8 cellular contexts compared by ENCODE assay signal in genomic region chr16:29900888-29901606, GRCh38. TPM values are rescaled to one million over a fixed set of nuclear protein-coding genes. Genes with fewer than 3 reads are reported as not detected.
DNase-seq lines count a peak whose midpoint lies in the region; ATAC-seq and TF ChIP-seq lines count a peak whose summit lies in the region.

No MANE protein-coding gene starts in this region.

- H3K4me2 ChIP-seq in parathyroid adenoma (ENCODE audit: low read length) = peak overlapping the region; percentile 56

- H3K36me3 ChIP-seq in endocrine pancreas (ENCODE audit: control insufficient read depth, insufficient read depth, low read length) = peaks cover 3% of the 10 kb centered on the region
- H3K36me3 ChIP-seq in parathyroid adenoma (ENCODE audit: control insufficient read depth, insufficient read depth, low read length) = no peaks in the 10 kb centered on the region

- H3K79me2 ChIP-seq in parathyroid adenoma = no peaks in the 10 kb centered on the region

- no TSS peak for BruUV-seq in Calu3 (replicated peaks; lab: Mats Ljungman, UMichigan)

- H2AFZ ChIP-seq in parathyroid adenoma = peak overlapping the region; percentile 97

- ATAC-seq in HG02973 (IDR thresholded peaks at IDR 0.05; ENCODE audit: unreplicated experiment) = no peak

- intact Hi-C loops in Calu3 (cut with micrococcal nuclease; ENCODE audit: unreplicated experiment) = loop anchor here (2.0 to 10.0 kb wide), 2 partner anchors 14 to 76 kb away; partner anchors contain the start of gene MVP

- no peaks in the 10 kb centered on the region for H3K27me3 Mint-ChIP-seq in Calu3 (ENCODE audit: unreplicated experiment)

- peak overlapping the region; percentile 95 for H3K27ac Mint-ChIP-seq in Calu3 (ENCODE audit: unreplicated experiment)

- DNase-seq in Calu3 (no peak), RKO (ENCODE audit: low spot score) (peak; percentile 41), NCI-H69 (lab: John Stamatoyannopoulos, UW) (no peak), NCI-H226 (no peak), activated gamma-delta T cell treated with Interleukin-2 at 50 U/mL for 16 hours (no peak)

- peak overlapping the region; percentile 97 for H3K27ac ChIP-seq in parathyroid adenoma

- peak overlapping the region; percentile 35 for H3K4me3 ChIP-seq in endocrine pancreas (ENCODE audit: control insufficient read depth, insufficient read depth, low read length)
- H3K4me3 ChIP-seq in parathyroid adenoma (ENCODE audit: low read depth, low read length) = no peak overlapping the region

- no peaks in the 10 kb centered on the region for H3K9me3 Mint-ChIP-seq in Calu3 (ENCODE audit: low read depth, unreplicated experiment)

- H3K27me3 ChIP-seq in endocrine pancreas (ENCODE audit: control insufficient read depth, insufficient read depth, low read length) = no peaks in the 10 kb centered on the region
- no peaks in the 10 kb centered on the region for H3K27me3 ChIP-seq in parathyroid adenoma (ENCODE audit: control insufficient read depth, insufficient read depth, low read length)

- peaks cover 62% of the 10 kb centered on the region for H3K36me3 Mint-ChIP-seq in Calu3 (ENCODE audit: insufficient read depth, unreplicated experiment)

- TF ChIP-seq CTCF in Calu3 (IDR thresholded peaks at IDR 0.05; ENCODE audit: unreplicated experiment) (no peak), parathyroid adenoma (IDR thresholded peaks at IDR 0.05) (no peak)

- H3K9me3 ChIP-seq in endocrine pancreas (ENCODE audit: control insufficient read depth, low read length) = no peaks in the 10 kb centered on the region
- no peaks in the 10 kb centered on the region for H3K9me3 ChIP-seq in parathyroid adenoma (ENCODE audit: control insufficient read depth, low read length)

- no peaks in the 10 kb centered on the region for H3K4me1 ChIP-seq in endocrine pancreas (ENCODE audit: control insufficient read depth, insufficient read depth, low read length)
- H3K4me1 ChIP-seq in parathyroid adenoma = peaks cover 11% of the 10 kb centered on the region

- peak overlapping the region; percentile 91 for H3K9ac ChIP-seq in endocrine pancreas (ENCODE audit: control insufficient read depth, insufficient read depth, low read length)
- no peak overlapping the region for H3K9ac ChIP-seq in parathyroid adenoma

- peak overlapping the region; percentile 89 for H3K4me3 Mint-ChIP-seq in Calu3 (ENCODE audit: low read depth, unreplicated experiment)

- peaks cover 24% of the 10 kb centered on the region for H3K4me1 Mint-ChIP-seq in Calu3 (ENCODE audit: low read depth, unreplicated experiment)

- CTCF ChIA-PET in Calu3 (lab: Charles Lee) = interaction anchor here (0.5 to 2.6 kb wide), 17 partner anchors 10 to 886 kb away, joined by 3 to 13 read pairs (median 4); partner anchors contain the start of genes ALDOA, TAOK2, TLCD3B and TMEM219

RNA-seq across cellular contexts. Expression of gene ASPHD1, which starts 0.8 kb away (rescaled TPM):
- total RNA-seq in Calu3 (2022) = 54.1 and 64.1 TPM in 2 replicates

RNA-seq across cellular contexts. Expression of gene SEZ6L2, which starts 1.7 kb away (rescaled TPM):
- total RNA-seq in Calu3 (2022) = 68.9 and 92.1 TPM in 2 replicates

RNA-seq across cellular contexts. Expression of gene KCTD13, which starts 25.0 kb away (rescaled TPM):
- total RNA-seq in Calu3 (2022) = 52.8 and 55.8 TPM in 2 replicates

RNA-seq across cellular contexts. Expression of gene CDIPT, which starts 38.0 kb away (rescaled TPM):
- 62.7 and 64.1 TPM in 2 replicates for total RNA-seq in Calu3 (2022)
